8 cellular contexts compared by ENCODE assay signal in the genomic region with DNA sequence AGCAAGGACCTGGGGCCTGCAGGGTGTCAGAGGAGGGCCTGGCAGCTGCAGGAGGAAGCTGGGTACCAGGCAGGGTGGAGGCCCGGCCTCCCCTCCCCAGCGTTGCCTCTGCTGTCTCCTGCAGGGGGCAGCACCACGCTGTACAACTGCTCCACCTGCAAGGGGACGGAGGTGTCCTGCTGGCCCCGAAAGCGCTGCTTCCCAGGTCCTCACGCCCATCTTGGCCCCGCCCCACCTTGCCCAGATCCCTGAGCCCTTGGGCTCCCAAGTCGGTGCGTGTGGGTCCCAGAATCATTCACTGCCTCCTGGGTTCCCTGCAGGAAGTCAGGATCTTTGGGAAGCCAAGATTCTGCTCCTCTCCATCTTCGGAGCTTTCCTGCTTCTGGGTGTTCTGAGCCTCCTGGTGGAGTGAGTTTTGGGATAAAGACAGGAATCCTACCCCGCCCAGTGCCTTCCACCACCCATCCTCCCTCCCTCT. TPM values are rescaled to one million over a fixed set of nuclear protein-coding genes. Genes with fewer than 3 reads are reported as not detected.
DNase-seq lines count a peak whose midpoint lies in the region; ATAC-seq and TF ChIP-seq lines count a peak whose summit lies in the region.

No MANE protein-coding gene starts in this region.

- ATAC-seq in RWPE2 (ENCODE audit: low read depth) (peak; percentile 9; the same call in 1 of the 3 replicates), gastroesophageal sphincter (peak; percentile 26), HG03280 (IDR thresholded peaks at IDR 0.05; ENCODE audit: unreplicated experiment) (no peak)

- TF ChIP-seq POLR2A in gastroesophageal sphincter (IDR thresholded peaks at IDR 0.05) (no peak), suprapubic skin (IDR thresholded peaks at IDR 0.05) (no peak)

- peak; percentile 81 for TF ChIP-seq CTCF in RWPE2 (IDR thresholded peaks at IDR 0.05; ENCODE audit: poor library complexity, severe bottlenecking)
- TF ChIP-seq CTCF in gastroesophageal sphincter (IDR thresholded peaks at IDR 0.05), result peak in 3 of 4 experiments; percentile 87 to 95 (median 92)
- peak; percentile 61 to 90 for TF ChIP-seq CTCF in suprapubic skin (IDR thresholded peaks at IDR 0.05)

- H3K27ac ChIP-seq in HUES48 (ENCODE audit: low read depth, low read length) (no peak overlapping the region), RWPE2 (ENCODE audit: poor library complexity, severe bottlenecking) (no peak overlapping the region), gastroesophageal sphincter (peak overlapping the region in 2 of 4 donors; percentile 65 to 99), suprapubic skin (peak overlapping the region; percentile 57)

- no peak overlapping the region for H3K9ac ChIP-seq in HUES48 (ENCODE audit: low read depth, low read length)

- peak; percentile 11 for DNase-seq in DMS114 treated with DMSO at 0.1 percent for 48 hours (lab: John Stamatoyannopoulos, UW; ENCODE audit: unreplicated experiment)
- DNase-seq in RWPE2 (ENCODE audit: low spot score), result no peak
- DNase-seq in activated T-helper 9 cell treated with anti-CD3 and anti-CD28 coated beads, Interleukin-2, amount 50 U/mL, for 16 hours (ENCODE audit: low read depth), result peak; percentile 76
- peak in 45 of 56 donors; percentile 14 to 79 (median 48) for DNase-seq in nucleus accumbens (lab: John Stamatoyannopoulos, UW)
- DNase-seq in suprapubic skin (ENCODE audit: low spot score in 2 of 2), result peak; percentile 89 to 90

- no CpG with 5 or more reads among the region's 12 CpGs for WGBS in gastroesophageal sphincter (ENCODE audit: low coverage in 1 of 2), 2 donors
- 5% methylated on average over 7 of the region's 12 CpGs for WGBS in suprapubic skin

- no peaks in the 10 kb centered on the region; the same call in 1 of the 2 replicates for H3K27me3 ChIP-seq in HUES48 (ENCODE audit: control insufficient read depth, insufficient read depth, low read length)
- no peaks in the 10 kb centered on the region for H3K27me3 ChIP-seq in RWPE2 (ENCODE audit: insufficient read depth, poor library complexity, severe bottlenecking)
- H3K27me3 ChIP-seq in gastroesophageal sphincter, result no peaks in the 10 kb centered on the region
- no peaks in the 10 kb centered on the region for H3K27me3 ChIP-seq in suprapubic skin

- peak overlapping the region; percentile 49 for H3K4me3 ChIP-seq in HUES48 (ENCODE audit: low read depth, low read length)
- no peak overlapping the region for H3K4me3 ChIP-seq in RWPE2 (ENCODE audit: severe bottlenecking)
- peak overlapping the region in 1 of 2 donors; percentile 24 for H3K4me3 ChIP-seq in gastroesophageal sphincter
- H3K4me3 ChIP-seq in suprapubic skin, result no peak overlapping the region

- TF ChIP-seq EP300 in gastroesophageal sphincter (IDR thresholded peaks at IDR 0.05) (no peak), suprapubic skin (IDR thresholded peaks at IDR 0.05) (no peak)

- H3K9me3 ChIP-seq in HUES48 (ENCODE audit: control insufficient read depth, insufficient read depth, low read length), result no peaks in the 10 kb centered on the region
- no peaks in the 10 kb centered on the region for H3K9me3 ChIP-seq in RWPE2 (ENCODE audit: severe bottlenecking)
- no peaks in the 10 kb centered on the region for H3K9me3 ChIP-seq in gastroesophageal sphincter
- no peaks in the 10 kb centered on the region for H3K9me3 ChIP-seq in suprapubic skin

- H3K4me1 ChIP-seq in HUES48 (ENCODE audit: control insufficient read depth, insufficient read depth, low read length) (peaks cover 5% of the 10 kb centered on the region; the same call in 1 of the 2 replicates), RWPE2 (ENCODE audit: insufficient read depth, poor library complexity, severe bottlenecking) (peaks cover 15% of the 10 kb centered on the region), gastroesophageal sphincter (peaks cover 0 to 48% (median 18%) of the 10 kb centered on the region in 3 donors), suprapubic skin (peaks cover 44% of the 10 kb centered on the region)

- H3K36me3 ChIP-seq in HUES48 (ENCODE audit: control insufficient read depth, insufficient read depth, low read length) (no peaks in the 10 kb centered on the region), RWPE2 (ENCODE audit: low read depth) (no peaks in the 10 kb centered on the region), gastroesophageal sphincter (no peaks in the 10 kb centered on the region), suprapubic skin (no peaks in the 10 kb centered on the region)

RNA-seq across cellular contexts. Expression of a gene that starts 1.2 kb away (rescaled TPM):
- total RNA-seq in gastroesophageal sphincter, result not detected
- total RNA-seq in suprapubic skin, result under 1 TPM in 1 of 4 donors, not detected in 3; 0.44 TPM

RNA-seq across cellular contexts. Expression of a gene that starts 4.1 kb away (rescaled TPM):
- total RNA-seq in gastroesophageal sphincter, result 10 to 100 TPM in 2 of 4 donors, 1 to 10 TPM in 2; 8.8 to 16.9 (median 10.3) TPM
- total RNA-seq in suprapubic skin, result 10 to 100 TPM in 3 of 4 donors, 1 to 10 TPM in 1; 9.1 to 50.1 (median 32.4) TPM

RNA-seq across cellular contexts. Expression of a gene that starts 19.8 kb away (rescaled TPM):
- 1 to 10 TPM; 2.0 to 4.6 (median 3.5) TPM for total RNA-seq in gastroesophageal sphincter
- total RNA-seq in suprapubic skin, result 10 to 100 TPM in 1 of 4 donors, 1 to 10 TPM in 2, under 1 TPM in 1; 0.70 to 12.4 (median 4.5) TPM

RNA-seq across cellular contexts. Expression of a gene that starts 24.8 kb away (rescaled TPM):
- total RNA-seq in gastroesophageal sphincter (1 to 10 TPM; 2.0 to 4.4 (median 3.5) TPM), suprapubic skin (10 to 100 TPM; 15.3 to 42.9 (median 20.7) TPM)

RNA-seq across cellular contexts. Expression of a gene that starts 27.0 kb away (rescaled TPM):
- total RNA-seq in gastroesophageal sphincter (10 to 100 TPM; 12.0 to 30.4 (median 14.9) TPM), suprapubic skin (10 to 100 TPM; 11.7 to 51.3 (median 20.6) TPM)
